In genomic region chr10:88440541-88440940, GRCh38 we compare ENCODE assay signal across 23 cellular contexts.
"Had no signal": no experiment of that assay in that cellular context is flagged by ENCODE, and none has a peak within 500 bp of the region (broad histone marks: within the 10 kb centered on the region; RNA-seq: fewer than 3 reads in every experiment).

No MANE protein-coding gene starts in this region.

- H3K27ac ChIP-seq: coronary artery, esophagus squamous epithelium, lower lobe of right lung, ovary, psoas muscle, sigmoid colon, thoracic aorta, tibial nerve, uterus had no signal

- H3K4me3 ChIP-seq: coronary artery, esophagus squamous epithelium, lower lobe of right lung, ovary, psoas muscle, sigmoid colon, thoracic aorta, tibial nerve, upper lobe of left lung, uterus had no signal

- H3K36me3 ChIP-seq: esophagus squamous epithelium, lower lobe of right lung, ovary, sigmoid colon, thoracic aorta, upper lobe of left lung, uterus had no signal

- ATAC-seq: left ventricle myocardium superior; lower lobe of right lung; natural killer cell; right cardiac atrium; stimulated activated effector memory CD8-positive, alpha-beta T cell treated with anti-CD3 and anti-CD28 coated beads, Interleukin-12 subunit alpha, Interleukin-12 subunit beta, amount 100 ng/mL, for 72 hours; stimulated activated naive CD8-positive, alpha-beta T cell treated with anti-CD3 and anti-CD28 coated beads, Interleukin-15, Interleukin-2, amounts not matched to agents 100 U/mL and 50 U/mL, for 24 hours had no signal

- H3K27me3 ChIP-seq: esophagus squamous epithelium, ovary, sigmoid colon, tibial nerve, upper lobe of left lung, uterus had no signal

- DNase-seq: dermis blood vessel endothelial cell; effector memory CD4-positive, alpha-beta T cell; erythroblast; esophagus squamous epithelium; foreskin melanocyte; left ventricle myocardium superior; lower lobe of right lung; natural killer cell; occipital lobe; ovary; posterior cingulate gyrus; psoas muscle; right cardiac atrium; sigmoid colon; stimulated activated CD4-positive, alpha-beta T cell treated with anti-CD3 and anti-CD28 coated beads, Interleukin-2, amount 100 ng/mL, for 24 hours; stimulated activated CD4-positive, alpha-beta T cell treated with anti-CD3 and anti-CD28 coated beads, Interleukin-4, amount 100 ng/mL, for 24 hours; stimulated activated naive CD8-positive, alpha-beta T cell treated with anti-CD3 and anti-CD28 coated beads, Interleukin-15, Interleukin-2, amounts not matched to agents 100 U/mL and 50 U/mL, for 24 hours; upper lobe of left lung; uterus had no signal

- H3K4me1 ChIP-seq: esophagus squamous epithelium, lower lobe of right lung, uterus had no signal

- H3K9me3 ChIP-seq: lower lobe of right lung, ovary, psoas muscle, sigmoid colon, thoracic aorta, uterus had no signal
